26 cellular contexts compared by ENCODE assay signal in genomic region chr1:198691063-198691462, GRCh38. TPM values are rescaled to one million over a fixed set of nuclear protein-coding genes. Genes with fewer than 3 reads are reported as not detected.
DNase-seq lines count a peak whose midpoint lies in the region; ATAC-seq lines count a peak whose summit lies in the region.
"Had no signal": no experiment of that assay in that cellular context is flagged by ENCODE, and none has a peak within 500 bp of the region (broad histone marks: within the 10 kb centered on the region; RNA-seq: fewer than 3 reads in every experiment).

No MANE protein-coding gene starts in this region.

- H3K27me3 Mint-ChIP-seq in CD8-positive, alpha-beta memory T cell, result no peaks in the 10 kb centered on the region
- H3K27me3 Mint-ChIP-seq in activated T-helper 1 cell treated with anti-CD3 and anti-CD28 coated beads, Interleukin-12 subunit alpha, Interleukin-12 subunit beta, Interleukin-2, Interleukin-4 antibody, amounts not matched to agents 30 ng/mL and 10 ng/mL and 1 ng/mL, durations not matched to agents 14 hours and 24 hours and 36 hours (ENCODE audit: insufficient read depth), result no peaks in the 10 kb centered on the region
- no peaks in the 10 kb centered on the region for H3K27me3 Mint-ChIP-seq in naive thymus-derived CD4-positive, alpha-beta T cell

- peak overlapping the region; percentile 13 to 72 (median 33) for H3K4me3 Mint-ChIP-seq in CD8-positive, alpha-beta memory T cell
- H3K4me3 Mint-ChIP-seq in activated T-helper 1 cell treated with anti-CD3 and anti-CD28 coated beads, Interleukin-12 subunit alpha, Interleukin-12 subunit beta, Interleukin-2, Interleukin-4 antibody, amounts not matched to agents 30 ng/mL and 10 ng/mL and 1 ng/mL, durations not matched to agents 14 hours and 24 hours and 36 hours, result no peak overlapping the region
- peak overlapping the region; percentile 9 to 80 (median 68) for H3K4me3 Mint-ChIP-seq in naive thymus-derived CD4-positive, alpha-beta T cell
- H3K4me3 Mint-ChIP-seq: endodermal cell had no signal

- H3K4me1 ChIP-seq in CD8-positive, alpha-beta memory T cell (ENCODE audit: insufficient read depth, low read length), result peaks cover 80% of the 10 kb centered on the region
- H3K4me1 ChIP-seq in naive thymus-derived CD4-positive, alpha-beta T cell (ENCODE audit: control insufficient read depth in 2 of 2, insufficient read depth in 2 of 2, low read length in 2 of 2), result peaks cover 51 to 75% of the 10 kb centered on the region in 2 donors
- H3K4me1 ChIP-seq: Caco-2, colonic mucosa, esophagus squamous epithelium, gastroesophageal sphincter, right atrium auricular region, upper lobe of right lung had no signal

- peaks cover 83 to 93% (median 93%) of the 10 kb centered on the region in 3 donors for H3K4me1 Mint-ChIP-seq in CD8-positive, alpha-beta memory T cell
- H3K4me1 Mint-ChIP-seq in activated T-helper 1 cell treated with anti-CD3 and anti-CD28 coated beads, Interleukin-12 subunit alpha, Interleukin-12 subunit beta, Interleukin-2, Interleukin-4 antibody, amounts not matched to agents 30 ng/mL and 10 ng/mL and 1 ng/mL, durations not matched to agents 14 hours and 24 hours and 36 hours (ENCODE audit: low read depth), result peaks cover 83% of the 10 kb centered on the region
- peaks cover 55 to 94% (median 89%) of the 10 kb centered on the region in 7 donors for H3K4me1 Mint-ChIP-seq in naive thymus-derived CD4-positive, alpha-beta T cell

- DNase-seq in activated CD4-positive, CD25-positive, alpha-beta regulatory T cell (lab: John Stamatoyannopoulos, UW), result no peak
- no peak for DNase-seq in CD8-positive, alpha-beta memory T cell
- no peak for DNase-seq in activated T-helper 1 cell treated with anti-CD3 and anti-CD28 coated beads, Interleukin-12 subunit alpha, Interleukin-12 subunit beta, Interleukin-2, Interleukin-4 antibody, amounts not matched to agents 30 ng/mL and 10 ng/mL and 1 ng/mL, durations not matched to agents 14 hours and 24 hours and 36 hours (ENCODE audit: low spot score)
- DNase-seq in naive thymus-derived CD4-positive, alpha-beta T cell, result no peak
- no peak for DNase-seq in stimulated activated CD4-positive, alpha-beta T cell treated with anti-CD3 and anti-CD28 coated beads, Interleukin-12 subunit alpha, Interleukin-12 subunit beta, amount 100 ng/mL, for 4 hours
- no peak for DNase-seq in kidney glomerular epithelial cell (lab: John Stamatoyannopoulos, UW)
- no peak for DNase-seq in NCI-H2107 (lab: John Stamatoyannopoulos, UW)
- DNase-seq: 8988T; activated CD4-positive, alpha-beta T cell treated with anti-CD3 and anti-CD28 coated beads for 1 hour; activated CD8-positive, alpha-beta memory T cell treated with anti-CD3 and anti-CD28 coated beads, Interleukin-2, amount 50 U/mL, for 48 hours; AML-193; Caco-2; colonic mucosa; endodermal cell; esophagus squamous epithelium; GM23248; NCI-H1694 treated with DMSO at 0.1 percent for 48 hours; NCI-H2227 treated with DMSO at 0.1 percent for 48 hours; NCI-H748 treated with DMSO at 0.1 percent for 48 hours; spleen; upper lobe of right lung had no signal

- H3K27me3 ChIP-seq in CD8-positive, alpha-beta memory T cell (ENCODE audit: insufficient read depth, low read length, poor library complexity, severe bottlenecking), result no peaks in the 10 kb centered on the region
- no peaks in the 10 kb centered on the region for H3K27me3 ChIP-seq in naive thymus-derived CD4-positive, alpha-beta T cell (ENCODE audit: control insufficient read depth in 2 of 2, insufficient read depth in 2 of 2, low read length in 2 of 2)
- H3K27me3 ChIP-seq: colonic mucosa, esophagus squamous epithelium, gastroesophageal sphincter, right atrium auricular region, spleen, upper lobe of right lung had no signal

- H3K27ac Mint-ChIP-seq in CD8-positive, alpha-beta memory T cell, result peak overlapping the region; percentile 54 to 97 (median 83)
- H3K27ac Mint-ChIP-seq in activated T-helper 1 cell treated with anti-CD3 and anti-CD28 coated beads, Interleukin-12 subunit alpha, Interleukin-12 subunit beta, Interleukin-2, Interleukin-4 antibody, amounts not matched to agents 30 ng/mL and 10 ng/mL and 1 ng/mL, durations not matched to agents 14 hours and 24 hours and 36 hours, result peak overlapping the region; percentile 49
- peak overlapping the region in 8 of 9 donors; percentile 83 to 98 (median 88) for H3K27ac Mint-ChIP-seq in naive thymus-derived CD4-positive, alpha-beta T cell
- H3K27ac Mint-ChIP-seq: endodermal cell had no signal

- no peaks in the 10 kb centered on the region for H3K9me3 ChIP-seq in CD8-positive, alpha-beta memory T cell (ENCODE audit: low read length)
- H3K9me3 ChIP-seq in naive thymus-derived CD4-positive, alpha-beta T cell (ENCODE audit: control insufficient read depth in 2 of 3, low read length in 3 of 3), result no peaks in the 10 kb centered on the region
- H3K9me3 ChIP-seq: Caco-2, colonic mucosa, esophagus squamous epithelium, gastroesophageal sphincter, right atrium auricular region, spleen, upper lobe of right lung had no signal

- peaks cover 7% of the 10 kb centered on the region for H3K36me3 ChIP-seq in CD8-positive, alpha-beta memory T cell (ENCODE audit: insufficient read depth, low read length)
- H3K36me3 ChIP-seq in naive thymus-derived CD4-positive, alpha-beta T cell (ENCODE audit: control insufficient read depth in 2 of 3, insufficient read depth in 3 of 3, low read length in 3 of 3), result peaks cover 8 to 19% (median 10%) of the 10 kb centered on the region in 3 experiments
- H3K36me3 ChIP-seq: colonic mucosa, esophagus squamous epithelium, gastroesophageal sphincter, right atrium auricular region, upper lobe of right lung had no signal

- H3K27ac ChIP-seq in CD8-positive, alpha-beta memory T cell (ENCODE audit: low read depth, low read length), result no peak overlapping the region
- H3K27ac ChIP-seq in naive thymus-derived CD4-positive, alpha-beta T cell (ENCODE audit: low read depth, low read length), result peak overlapping the region; percentile 67
- H3K27ac ChIP-seq: colonic mucosa, esophagus squamous epithelium, gastroesophageal sphincter, GM23248, right atrium auricular region, upper lobe of right lung had no signal

- intact Hi-C loops in activated T-helper 1 cell treated with anti-CD3 and anti-CD28 coated beads, Interleukin-12 subunit alpha, Interleukin-12 subunit beta, Interleukin-2, Interleukin-4 antibody, amounts not matched to agents 30 ng/mL and 10 ng/mL and 1 ng/mL, durations not matched to agents 14 hours and 24 hours and 36 hours (cut with micrococcal nuclease), result loop anchor here (10.0 kb wide), 1 partner anchor 864 kb away; no protein-coding TSS in a partner anchor
- intact Hi-C loops in naive thymus-derived CD4-positive, alpha-beta T cell (cut with micrococcal nuclease), result loop anchor here (5.0 to 10.0 kb wide), 3 partner anchors 36 to 1166 kb away; no protein-coding TSS in a partner anchor

- POLR2A ChIA-PET in CD8-positive, alpha-beta memory T cell (lab: Charles Lee), result no interaction called here
- POLR2A ChIA-PET in naive thymus-derived CD4-positive, alpha-beta T cell (lab: Charles Lee), result interaction anchor here (0.6 to 3.1 kb wide), 10 partner anchors 9 to 176 kb away, joined by 3 to 14 read pairs (median 4); no protein-coding TSS in a partner anchor

- ATAC-seq in activated CD4-positive, CD25-positive, alpha-beta regulatory T cell treated with anti-CD3 and anti-CD28 coated beads, Interleukin-2, amount 50 U/mL, for 24 hours, result peak; percentile 69 to 72
- ATAC-seq in naive thymus-derived CD4-positive, alpha-beta T cell, result no peak
- ATAC-seq: gastroesophageal sphincter, upper lobe of right lung had no signal

- CTCF ChIA-PET in CD8-positive, alpha-beta memory T cell (lab: Charles Lee), result interaction anchor here (0.8 to 1.5 kb wide), 4 partner anchors 24 to 532 kb away, joined by 3 to 5 read pairs (median 3); no protein-coding TSS in a partner anchor
- CTCF ChIA-PET in naive thymus-derived CD4-positive, alpha-beta T cell (lab: Charles Lee), result interaction anchor here (0.6 to 1.8 kb wide), 4 partner anchors 9 to 70 kb away, joined by 3 to 6 read pairs (median 4); no protein-coding TSS in a partner anchor

- no peak overlapping the region for H3K4me3 ChIP-seq in CD8-positive, alpha-beta memory T cell (ENCODE audit: low read length)
- no peak overlapping the region for H3K4me3 ChIP-seq in naive thymus-derived CD4-positive, alpha-beta T cell (ENCODE audit: low read length)
- H3K4me3 ChIP-seq: colonic mucosa, esophagus squamous epithelium, gastroesophageal sphincter, GM23248, right atrium auricular region, spleen, upper lobe of right lung had no signal

- peaks cover 10 to 73% (median 17%) of the 10 kb centered on the region in 3 donors for H3K36me3 Mint-ChIP-seq in CD8-positive, alpha-beta memory T cell
- peaks cover 41% of the 10 kb centered on the region for H3K36me3 Mint-ChIP-seq in activated T-helper 1 cell treated with anti-CD3 and anti-CD28 coated beads, Interleukin-12 subunit alpha, Interleukin-12 subunit beta, Interleukin-2, Interleukin-4 antibody, amounts not matched to agents 30 ng/mL and 10 ng/mL and 1 ng/mL, durations not matched to agents 14 hours and 24 hours and 36 hours (ENCODE audit: low read depth)
- peaks cover 9 to 37% (median 32%) of the 10 kb centered on the region in 5 donors for H3K36me3 Mint-ChIP-seq in naive thymus-derived CD4-positive, alpha-beta T cell

- H3K9me3 Mint-ChIP-seq in CD8-positive, alpha-beta memory T cell, result no peaks in the 10 kb centered on the region
- H3K9me3 Mint-ChIP-seq in activated T-helper 1 cell treated with anti-CD3 and anti-CD28 coated beads, Interleukin-12 subunit alpha, Interleukin-12 subunit beta, Interleukin-2, Interleukin-4 antibody, amounts not matched to agents 30 ng/mL and 10 ng/mL and 1 ng/mL, durations not matched to agents 14 hours and 24 hours and 36 hours, result no peaks in the 10 kb centered on the region
- H3K9me3 Mint-ChIP-seq in naive thymus-derived CD4-positive, alpha-beta T cell, result no peaks in the 10 kb centered on the region
- H3K9me3 Mint-ChIP-seq: endodermal cell had no signal

RNA-seq across cellular contexts. Expression of gene PTPRC, which starts 52.2 kb away (rescaled TPM):
- total RNA-seq in CD8-positive, alpha-beta memory T cell, result 100 to 1,000 TPM; 311 to 319 TPM
- 1,381 TPM for polyA plus RNA-seq in CD8-positive, alpha-beta memory T cell
- 512 and 516 TPM in 2 replicates for total RNA-seq in activated T-helper 1 cell treated with anti-CD3 and anti-CD28 coated beads, Interleukin-12 subunit alpha, Interleukin-12 subunit beta, Interleukin-2, Interleukin-4 antibody, amounts not matched to agents 30 ng/mL and 10 ng/mL and 1 ng/mL, durations not matched to agents 14 hours and 24 hours and 36 hours
- 1,000 to 10,000 TPM in 3 of 5 experiments, 100 to 1,000 TPM in 2; 739 to 1,121 (median 1,015) TPM for total RNA-seq in naive thymus-derived CD4-positive, alpha-beta T cell
- 1,000 to 10,000 TPM; 1,177 to 1,286 TPM for polyA plus RNA-seq in naive thymus-derived CD4-positive, alpha-beta T cell
- total RNA-seq: Daoy, lung microvascular endothelial cell had no signal
